18 cellular contexts compared by ENCODE assay signal in the genomic region with DNA sequence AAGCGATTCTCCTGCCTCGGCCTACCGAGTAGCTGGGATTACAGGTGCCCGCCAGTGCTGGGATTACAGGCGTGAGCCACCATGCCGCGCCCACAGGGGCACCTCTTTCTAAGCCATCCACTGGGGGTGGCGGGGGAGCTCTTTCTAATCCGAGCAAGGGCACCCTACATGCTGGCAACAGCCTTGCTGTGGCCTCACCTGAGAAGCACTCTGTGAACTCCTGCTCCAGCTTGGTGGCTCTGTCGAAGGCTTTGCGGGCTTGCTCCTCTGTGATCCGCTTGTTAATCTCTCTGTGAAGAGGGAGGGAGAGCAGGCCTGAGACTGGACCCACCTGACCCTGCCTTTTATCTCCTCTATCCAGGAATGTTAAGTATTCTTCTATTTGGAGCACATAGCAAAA.
"Had no signal": no experiment of that assay in that cellular context is flagged by ENCODE, and none has a peak within 500 bp of the region (broad histone marks: within the 10 kb centered on the region; RNA-seq: fewer than 3 reads in every experiment).

No MANE protein-coding gene starts in this region.

- H3K4me3 ChIP-seq: MG63, SJCRH30 had no signal

- H3K9me3 ChIP-seq: MG63, SJCRH30, SK-N-SH had no signal

- DNase-seq: activated CD4-positive, alpha-beta T cell treated with anti-CD3 and anti-CD28 coated beads, Interleukin-2, amount 50 U/mL, for 48 hours; activated gamma-delta T cell treated with Interleukin-2 at 50 U/mL for 16 hours; brain microvascular endothelial cell; NCI-H1105 treated with DMSO at 0.1 percent for 48 hours; NCI-H1436 treated with DMSO at 0.1 percent for 48 hours; NCI-H187; NCI-H2081; NCI-H2227 treated with DMSO at 0.1 percent for 48 hours; T-helper 1 cell had no signal

- ATAC-seq: activated CD4-positive, CD25-positive, alpha-beta regulatory T cell treated with anti-CD3 and anti-CD28 coated beads, Interleukin-2, amount 50 U/mL, for 24 hours had no signal

- H3K4me1 Mint-ChIP-seq: activated CD8-positive, alpha-beta memory T cell treated with anti-CD3 and anti-CD28 coated beads, Interleukin-2, amount 10 ng/mL, durations not matched to agents 7 days and 5 days had no signal

- H3K27me3 ChIP-seq: brain microvascular endothelial cell, MG63, SJCRH30 had no signal

- H3K9me3 Mint-ChIP-seq: activated naive CD4-positive, alpha-beta T cell treated with anti-CD3 and anti-CD28 coated beads, Interleukin-2, amount 50 U/mL, for 24 hours; activated T-cell treated with anti-CD3 and anti-CD28 coated beads, Interleukin-2, amount 50 U/mL, for 24 hours; activated T-helper 1 cell treated with anti-CD3 and anti-CD28 coated beads, Interleukin-12 subunit alpha, Interleukin-12 subunit beta, Interleukin-2, Interleukin-4 antibody, amounts not matched to agents 30 ng/mL and 10 ng/mL and 1 ng/mL, durations not matched to agents 14 hours and 24 hours and 36 hours had no signal

- H3K4me2 ChIP-seq: SK-N-SH had no signal

- H3K4me3 Mint-ChIP-seq: activated CD8-positive, alpha-beta memory T cell treated with anti-CD3 and anti-CD28 coated beads, Interleukin-2, amount 10 ng/mL, durations not matched to agents 7 days and 5 days; activated naive CD4-positive, alpha-beta T cell treated with anti-CD3 and anti-CD28 coated beads, Interleukin-2, amount 50 U/mL, for 24 hours; activated T-cell treated with anti-CD3 and anti-CD28 coated beads, Interleukin-2, amount 50 U/mL, for 24 hours; activated T-helper 1 cell treated with anti-CD3 and anti-CD28 coated beads, Interleukin-12 subunit alpha, Interleukin-12 subunit beta, Interleukin-2, Interleukin-4 antibody, amounts not matched to agents 30 ng/mL and 10 ng/mL and 1 ng/mL, durations not matched to agents 14 hours and 24 hours and 36 hours had no signal

- H3K36me3 ChIP-seq: MG63, SJCRH30 had no signal

- H3K27ac ChIP-seq: brain microvascular endothelial cell, SJCRH30, VCaP had no signal

- H3K36me3 Mint-ChIP-seq: activated CD8-positive, alpha-beta memory T cell treated with anti-CD3 and anti-CD28 coated beads, Interleukin-2, amount 10 ng/mL, durations not matched to agents 7 days and 5 days; activated naive CD4-positive, alpha-beta T cell treated with anti-CD3 and anti-CD28 coated beads, Interleukin-2, amount 50 U/mL, for 24 hours had no signal

- H3K4me1 ChIP-seq: SJCRH30 had no signal

- H3K27me3 Mint-ChIP-seq: activated CD8-positive, alpha-beta memory T cell treated with anti-CD3 and anti-CD28 coated beads, Interleukin-2, amount 10 ng/mL, durations not matched to agents 7 days and 5 days; activated naive CD4-positive, alpha-beta T cell treated with anti-CD3 and anti-CD28 coated beads, Interleukin-2, amount 50 U/mL, for 24 hours; activated T-cell treated with anti-CD3 and anti-CD28 coated beads, Interleukin-2, amount 50 U/mL, for 24 hours had no signal

- H3K27ac Mint-ChIP-seq: activated CD8-positive, alpha-beta memory T cell treated with anti-CD3 and anti-CD28 coated beads, Interleukin-2, amount 10 ng/mL, durations not matched to agents 7 days and 5 days; activated naive CD4-positive, alpha-beta T cell treated with anti-CD3 and anti-CD28 coated beads, Interleukin-2, amount 50 U/mL, for 24 hours; activated T-cell treated with anti-CD3 and anti-CD28 coated beads, Interleukin-2, amount 50 U/mL, for 24 hours; activated T-helper 1 cell treated with anti-CD3 and anti-CD28 coated beads, Interleukin-12 subunit alpha, Interleukin-12 subunit beta, Interleukin-2, Interleukin-4 antibody, amounts not matched to agents 30 ng/mL and 10 ng/mL and 1 ng/mL, durations not matched to agents 14 hours and 24 hours and 36 hours had no signal
